17 cellular contexts compared by ENCODE assay signal in genomic region chr2:37683241-37683640, GRCh38. TPM values are rescaled to one million over a fixed set of nuclear protein-coding genes. Genes with fewer than 3 reads are reported as not detected.
DNase-seq lines count a peak whose midpoint lies in the region; ATAC-seq and TF ChIP-seq lines count a peak whose summit lies in the region.
"Had no signal": no experiment of that assay in that cellular context is flagged by ENCODE, and none has a peak within 500 bp of the region (broad histone marks: within the 10 kb centered on the region; RNA-seq: fewer than 3 reads in every experiment).

No MANE protein-coding gene starts in this region.

- no peak overlapping the region for H3K4me3 Mint-ChIP-seq in activated CD4-positive, alpha-beta T cell treated with anti-CD3 and anti-CD28 coated beads, Interleukin-2, amount 10 ng/mL, durations not matched to agents 24 days and 14 days
- no peak overlapping the region for H3K4me3 Mint-ChIP-seq in activated T-helper 1 cell treated with anti-CD3 and anti-CD28 coated beads, Interleukin-12 subunit alpha, Interleukin-12 subunit beta, Interleukin-2, Interleukin-4 antibody, amounts not matched to agents 30 ng/mL and 10 ng/mL and 1 ng/mL, durations not matched to agents 14 hours and 24 hours and 36 hours

- H3K36me3 Mint-ChIP-seq in activated CD4-positive, alpha-beta T cell treated with anti-CD3 and anti-CD28 coated beads, Interleukin-2, amount 10 ng/mL, durations not matched to agents 24 days and 14 days (ENCODE audit: low read depth): peaks cover 4% of the 10 kb centered on the region
- H3K36me3 Mint-ChIP-seq in activated T-helper 1 cell treated with anti-CD3 and anti-CD28 coated beads, Interleukin-12 subunit alpha, Interleukin-12 subunit beta, Interleukin-2, Interleukin-4 antibody, amounts not matched to agents 30 ng/mL and 10 ng/mL and 1 ng/mL, durations not matched to agents 14 hours and 24 hours and 36 hours (ENCODE audit: low read depth): peaks cover 7% of the 10 kb centered on the region

- BruUV-seq in IMR-90 (replicated peaks; lab: Mats Ljungman, UMichigan): no TSS peak

- no peak overlapping the region for H2BK5ac ChIP-seq in IMR-90 (ENCODE audit: low read depth, low read length, poor library complexity, severe bottlenecking)

- TF ChIP-seq RAD21 in IMR-90 (IDR thresholded peaks at IDR 0.05; ENCODE audit: low read length): no peak

- H3K9ac ChIP-seq in IMR-90 (ENCODE audit: low read depth, low read length): no peak overlapping the region

- H3K4me1 ChIP-seq in IMR-90 (ENCODE audit: control insufficient read depth, insufficient read depth, low read length): peaks cover 7% of the 10 kb centered on the region
- peaks cover 0 to 8% of the 10 kb centered on the region in 2 donors for H3K4me1 ChIP-seq in left lung
- H3K4me1 ChIP-seq: vagina had no signal

- ATAC-seq in IMR-90 (ENCODE audit: low read depth) (no peak), left lung (peak; percentile 7)

- H2BK20ac ChIP-seq in IMR-90 (ENCODE audit: low read depth, low read length): peak overlapping the region; percentile 88

- no peak overlapping the region for H2AK9ac ChIP-seq in IMR-90 (replicated peaks; ENCODE audit: low read depth, low read length, poor library complexity)

- no peak overlapping the region for H3K4me2 ChIP-seq in IMR-90 (ENCODE audit: low read depth, low read length)

- H3K23ac ChIP-seq in IMR-90 (ENCODE audit: low read depth, low read length): no peak overlapping the region

- peaks cover 21% of the 10 kb centered on the region for H3K9me3 Mint-ChIP-seq in activated CD4-positive, alpha-beta T cell treated with anti-CD3 and anti-CD28 coated beads, Interleukin-2, amount 10 ng/mL, durations not matched to agents 24 days and 14 days
- H3K9me3 Mint-ChIP-seq in activated T-helper 1 cell treated with anti-CD3 and anti-CD28 coated beads, Interleukin-12 subunit alpha, Interleukin-12 subunit beta, Interleukin-2, Interleukin-4 antibody, amounts not matched to agents 30 ng/mL and 10 ng/mL and 1 ng/mL, durations not matched to agents 14 hours and 24 hours and 36 hours: peaks cover 11% of the 10 kb centered on the region

- H3K9me3 ChIP-seq in IMR-90 (ENCODE audit: control insufficient read depth, insufficient read depth, low read length) (no peaks in the 10 kb centered on the region), left lung (no peaks in the 10 kb centered on the region)
- H3K9me3 ChIP-seq: BE2C, vagina had no signal

- no peak for DNase-seq in activated CD4-positive, alpha-beta T cell treated with anti-CD3 and anti-CD28 coated beads, Interleukin-2, amount 10 ng/mL, durations not matched to agents 24 days and 14 days
- no peak for DNase-seq in activated CD4-positive, alpha-beta T cell treated with anti-CD3 and anti-CD28 coated beads for 48 hours
- DNase-seq in IMR-90: no peak
- DNase-seq in activated T-helper 1 cell treated with anti-CD3 and anti-CD28 coated beads, Interleukin-12 subunit alpha, Interleukin-12 subunit beta, Interleukin-2, Interleukin-4 antibody, amounts not matched to agents 30 ng/mL and 10 ng/mL and 1 ng/mL, durations not matched to agents 14 hours and 24 hours and 36 hours (ENCODE audit: low spot score): no peak
- no peak for DNase-seq in left lung
- DNase-seq in NK-92 treated with Interleukin-12 subunit alpha and Interleukin-12 subunit beta, amount 100 ng/mL, for 24 hours (lab: John Stamatoyannopoulos, UW): no peak
- DNase-seq in HuH-7 (ENCODE audit: low spot score): no peak
- DNase-seq in ureter (ENCODE audit: low spot score): no peak
- DNase-seq: activated CD8-positive, alpha-beta memory T cell treated with anti-CD3 and anti-CD28 coated beads for 24 hours; activated effector memory CD4-positive, alpha-beta T cell treated with Interleukin-2 at 50 U/mL for 16 hours; BE2C; kidney; NCI-H1417 treated with DMSO at 0.1 percent for 48 hours; NCI-H524; stimulated activated CD4-positive, alpha-beta T cell treated with anti-CD3 and anti-CD28 coated beads, Interleukin-12 subunit alpha, Interleukin-12 subunit beta, amount 100 ng/mL, for 4 hours had no signal

- peaks cover 22% of the 10 kb centered on the region for H3K4me1 Mint-ChIP-seq in activated CD4-positive, alpha-beta T cell treated with anti-CD3 and anti-CD28 coated beads, Interleukin-2, amount 10 ng/mL, durations not matched to agents 24 days and 14 days
- H3K4me1 Mint-ChIP-seq in activated T-helper 1 cell treated with anti-CD3 and anti-CD28 coated beads, Interleukin-12 subunit alpha, Interleukin-12 subunit beta, Interleukin-2, Interleukin-4 antibody, amounts not matched to agents 30 ng/mL and 10 ng/mL and 1 ng/mL, durations not matched to agents 14 hours and 24 hours and 36 hours (ENCODE audit: low read depth): peaks cover 27% of the 10 kb centered on the region

- H3K4me3 ChIP-seq in IMR-90 (ENCODE audit: insufficient read depth, low read depth, low read length) (no peak overlapping the region), left lung (no peak overlapping the region)
- H3K4me3 ChIP-seq: vagina had no signal

- WGBS in IMR-90 (ENCODE audit: extremely low coverage in 2 of 2, insufficient read length in 1 of 2), 2 experiments: 100% methylated on average over 1 of the region's 3 CpGs; no CpG with 5 or more reads in 1 of the 2 experiments

- CTCF ChIA-PET in IMR-90 (lab: Yijun Ruan, JAX): no interaction called here

- TF ChIP-seq POLR2A in IMR-90 (IDR thresholded peaks at IDR 0.05; ENCODE audit: low read depth, low read length): no peak

- no peaks in the 10 kb centered on the region for H4K20me1 ChIP-seq in IMR-90 (ENCODE audit: insufficient read depth, low read length)

- peak overlapping the region; percentile 40; the same call in 1 of the 2 replicates for H4K91ac ChIP-seq in IMR-90 (ENCODE audit: insufficient read depth, low read depth, low read length)

- H3K56ac ChIP-seq in IMR-90 (ENCODE audit: extremely low read depth, insufficient read depth, low read length): no peak overlapping the region

- peak overlapping the region; percentile 64; the same call in 1 of the 2 replicates for H3K14ac ChIP-seq in IMR-90 (replicated peaks; ENCODE audit: low read depth, low read length)

- H3K27ac Mint-ChIP-seq in activated CD4-positive, alpha-beta T cell treated with anti-CD3 and anti-CD28 coated beads, Interleukin-2, amount 10 ng/mL, durations not matched to agents 24 days and 14 days: peak overlapping the region; percentile 81
- peak overlapping the region; percentile 85 for H3K27ac Mint-ChIP-seq in activated T-helper 1 cell treated with anti-CD3 and anti-CD28 coated beads, Interleukin-12 subunit alpha, Interleukin-12 subunit beta, Interleukin-2, Interleukin-4 antibody, amounts not matched to agents 30 ng/mL and 10 ng/mL and 1 ng/mL, durations not matched to agents 14 hours and 24 hours and 36 hours

- no peak overlapping the region for H2AFZ ChIP-seq in IMR-90 (replicated peaks; ENCODE audit: low read length, poor library complexity)

- peak overlapping the region; percentile 63 for H2AK5ac ChIP-seq in IMR-90 (ENCODE audit: low read depth, low read length)

- H3K27me3 Mint-ChIP-seq in activated CD4-positive, alpha-beta T cell treated with anti-CD3 and anti-CD28 coated beads, Interleukin-2, amount 10 ng/mL, durations not matched to agents 24 days and 14 days: peaks cover 3% of the 10 kb centered on the region
- H3K27me3 Mint-ChIP-seq in activated T-helper 1 cell treated with anti-CD3 and anti-CD28 coated beads, Interleukin-12 subunit alpha, Interleukin-12 subunit beta, Interleukin-2, Interleukin-4 antibody, amounts not matched to agents 30 ng/mL and 10 ng/mL and 1 ng/mL, durations not matched to agents 14 hours and 24 hours and 36 hours (ENCODE audit: insufficient read depth): no peaks in the 10 kb centered on the region

- peak overlapping the region; percentile 63; the same call in 1 of the 2 replicates for H2BK120ac ChIP-seq in IMR-90 (ENCODE audit: low read depth, low read length)

- dilution Hi-C loops in IMR-90 (cut with HindIII; ENCODE audit: low sequenced_read_pairs, unreplicated experiment): no loop called here

- peaks cover 6 to 7% of the 10 kb centered on the region in 2 experiments; a peak in 3 of 4 replicates for H3K79me1 ChIP-seq in IMR-90 (ENCODE audit: low read depth in 1 of 2, low read length in 2 of 2)

- H4K8ac ChIP-seq in IMR-90 (ENCODE audit: low read depth in 2 of 2, low read length in 2 of 2): no peak overlapping the region; a peak in 2 of 4 replicates

- H4K5ac ChIP-seq in IMR-90 (ENCODE audit: low read depth, low read length): peak overlapping the region; percentile 39; the same call in 1 of the 2 replicates

- in situ Hi-C loops in IMR-90 (cut with MboI; ENCODE audit: low sequenced_read_pairs): no loop called here

- H3K27ac ChIP-seq in IMR-90 (ENCODE audit: insufficient read depth, low read length) (no peak overlapping the region), left lung (no peak overlapping the region)
- H3K27ac ChIP-seq: RWPE1, vagina had no signal

- H3K36me3 ChIP-seq in IMR-90 (ENCODE audit: control insufficient read depth, insufficient read depth, low read length) (no peaks in the 10 kb centered on the region), left lung (no peaks in the 10 kb centered on the region)
- H3K36me3 ChIP-seq: BE2C, vagina had no signal

- peak overlapping the region; percentile 94 for H2BK15ac ChIP-seq in IMR-90 (ENCODE audit: low read depth, low read length)

- H3K9me1 ChIP-seq in IMR-90 (ENCODE audit: insufficient read depth, low read length): peaks cover 4% of the 10 kb centered on the region

- H3K27me3 ChIP-seq in IMR-90 (ENCODE audit: control insufficient read depth, insufficient read depth, low read length) (no peaks in the 10 kb centered on the region), left lung (no peaks in the 10 kb centered on the region)
- H3K27me3 ChIP-seq: BE2C, vagina had no signal

- intact Hi-C loops in activated CD4-positive, alpha-beta T cell treated with anti-CD3 and anti-CD28 coated beads, Interleukin-2, amount 10 ng/mL, durations not matched to agents 24 days and 14 days (cut with micrococcal nuclease): no loop called here
- intact Hi-C loops in IMR-90 (cut with micrococcal nuclease): no loop called here
- intact Hi-C loops in activated T-helper 1 cell treated with anti-CD3 and anti-CD28 coated beads, Interleukin-12 subunit alpha, Interleukin-12 subunit beta, Interleukin-2, Interleukin-4 antibody, amounts not matched to agents 30 ng/mL and 10 ng/mL and 1 ng/mL, durations not matched to agents 14 hours and 24 hours and 36 hours (cut with micrococcal nuclease): no loop called here
- intact Hi-C loops in left lung (cut with DNase I): no loop called here

- H3K18ac ChIP-seq in IMR-90 (ENCODE audit: low read depth, low read length): 0 out of 2 replicates have a peak overlapping the region, but pooled peaks have one; percentile 24

- H3K4ac ChIP-seq in IMR-90 (ENCODE audit: low read depth, low read length): peak overlapping the region; percentile 77

- TF ChIP-seq CTCF in IMR-90 (conservative IDR thresholded peaks at IDR 0.05; ENCODE audit: low read depth, low read length) (no peak), left lung (IDR thresholded peaks at IDR 0.05) (no peak)

- POLR2A ChIA-PET in IMR-90 (lab: Charles Lee; ENCODE audit: unreplicated experiment): interaction anchor here (0.6 kb wide), 1 partner anchor 16 kb away, joined by 3 read pairs; no protein-coding TSS in a partner anchor

RNA-seq across cellular contexts. Expression of gene CDC42EP3, which starts 11.8 kb away (rescaled TPM):
- 10.9 and 12.8 TPM in 2 replicates for total RNA-seq in activated CD4-positive, alpha-beta T cell treated with anti-CD3 and anti-CD28 coated beads, Interleukin-2, amount 10 ng/mL, durations not matched to agents 24 days and 14 days
- total RNA-seq in IMR-90 (2012; rRNA removed) (152 and 167 TPM in 2 replicates), left lung (10 to 100 TPM; 37.7 to 53.8 TPM), ureter (95.3 TPM)
- 177 and 193 TPM in 2 replicates for polyA plus RNA-seq in IMR-90 (2012; rRNA removed)
- 71.7 and 119 TPM in 2 replicates for polyA plus RNA-seq in IMR-90 (2012; cell fraction: cytosol; rRNA removed)
- polyA plus RNA-seq in IMR-90 (2012; cell fraction: nucleus; rRNA removed; ENCODE audit: low replicate concordance): 63.1 and 123 TPM in 2 replicates
- 10.1 and 10.7 TPM in 2 replicates for total RNA-seq in activated T-helper 1 cell treated with anti-CD3 and anti-CD28 coated beads, Interleukin-12 subunit alpha, Interleukin-12 subunit beta, Interleukin-2, Interleukin-4 antibody, amounts not matched to agents 30 ng/mL and 10 ng/mL and 1 ng/mL, durations not matched to agents 14 hours and 24 hours and 36 hours
